In the genomic region with DNA sequence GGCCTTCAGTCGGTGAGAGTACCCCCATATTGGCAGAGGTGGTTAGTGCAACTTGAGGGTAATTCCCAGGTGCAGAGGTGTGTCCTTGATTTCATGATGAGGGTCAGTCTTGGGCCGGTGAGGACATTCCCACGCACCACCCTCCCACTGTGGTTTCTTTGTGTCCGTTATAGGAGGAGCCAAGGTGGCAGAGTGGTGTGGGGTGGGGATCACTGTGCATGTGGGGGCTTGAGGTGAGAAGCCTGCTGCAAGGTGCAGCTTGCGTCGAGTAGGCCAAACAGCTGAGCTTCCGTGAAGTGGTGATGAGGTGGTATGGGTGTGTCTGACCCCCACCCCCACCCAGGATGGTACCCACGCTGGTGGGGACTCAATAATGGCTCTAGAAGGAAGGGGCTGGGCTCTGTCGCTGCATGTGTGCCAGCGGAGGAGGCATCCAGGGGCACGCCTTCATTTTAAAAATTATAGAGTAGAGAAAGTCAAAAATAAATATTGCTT, we compare ENCODE assay signal across 1 cellular context.
TF ChIP-seq lines count a peak whose summit lies in the region.

No MANE protein-coding gene starts in this region.

TF ChIP-seq in H1, 55 proteins besides CTCF, POLR2A, EP300 and RAD21:
- TF ChIP-seq POU5F1 (IDR thresholded peaks at IDR 0.05; ENCODE audit: low read depth, low read length) (no peak), TAF1 (IDR thresholded peaks at IDR 0.05; ENCODE audit: low read depth, low read length) (no peak), YY1 (IDR thresholded peaks at IDR 0.05; ENCODE audit: low read depth, low read length) (no peak), EGR1 (IDR thresholded peaks at IDR 0.05; ENCODE audit: borderline replicate concordance, low read depth, low read length) (no peak), CHD2 (IDR thresholded peaks at IDR 0.05; ENCODE audit: low read length) (no peak)
- TF ChIP-seq, protein P1, sequence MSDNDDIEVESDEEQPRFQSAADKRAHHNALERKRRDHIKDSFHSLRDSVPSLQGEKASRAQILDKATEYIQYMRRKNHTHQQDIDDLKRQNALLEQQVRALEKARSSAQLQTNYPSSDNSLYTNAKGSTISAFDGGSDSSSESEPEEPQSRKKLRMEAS (IDR thresholded peaks at IDR 0.05), result no peak
